Comparison of ENCODE assay signal across 23 cellular contexts in genomic region chr15:29805708-29806104, GRCh38. TPM values are rescaled to one million over a fixed set of nuclear protein-coding genes. Genes with fewer than 3 reads are reported as not detected.
"Had no signal": no experiment of that assay in that cellular context is flagged by ENCODE, and none has a peak within 500 bp of the region (broad histone marks: within the 10 kb centered on the region; RNA-seq: fewer than 3 reads in every experiment).

No MANE protein-coding gene starts in this region.

- H3K27me3 ChIP-seq: adrenal gland, ascending aorta, brain microvascular endothelial cell, colonic mucosa, suprapubic skin, transverse colon, uterus had no signal

- H3K4me1 ChIP-seq: colonic mucosa had no signal

- ATAC-seq: activated T-helper 17 cell treated with anti-CD3 and anti-CD28 coated beads, Interleukin-2, amount 50 U/mL, for 72 hours; stimulated activated effector memory CD8-positive, alpha-beta T cell treated with anti-CD3 and anti-CD28 coated beads, Interleukin-12 subunit alpha, Interleukin-12 subunit beta, amount 100 ng/mL, for 72 hours; stimulated activated naive CD8-positive, alpha-beta T cell treated with anti-CD3 and anti-CD28 coated beads, Interleukin-15, amount 100 ng/mL, for 72 hours; T-cell had no signal

- H3K4me3 Mint-ChIP-seq: activated naive CD8-positive, alpha-beta T cell; activated T-cell treated with anti-CD3 and anti-CD28 coated beads, Interleukin-2, amount 50 U/mL, for 24 hours; activated T-helper 17 cell treated with anti-CD3 and anti-CD28 coated beads, Interleukin-2, amount 50 U/mL, for 72 hours; nephron progenitor cell; stimulated activated effector memory CD8-positive, alpha-beta T cell treated with anti-CD3 and anti-CD28 coated beads, Interleukin-12 subunit alpha, Interleukin-12 subunit beta, amount 100 ng/mL, for 72 hours; stimulated activated naive CD8-positive, alpha-beta T cell treated with anti-CD3 and anti-CD28 coated beads, Interleukin-15, amount 100 ng/mL, for 72 hours; T-cell; T-helper 2 cell treated with Interferon-gamma antibody and Interleukin-4, amounts not matched to agents 5 μg/mL and 100 μg/mL, for 36 hours had no signal

- H2AFZ ChIP-seq: parathyroid adenoma had no signal

- H3K27ac ChIP-seq: ascending aorta, brain microvascular endothelial cell, colonic mucosa, parathyroid adenoma, suprapubic skin, WERI-Rb-1 had no signal

- H3K4me1 Mint-ChIP-seq: activated T-helper 17 cell treated with anti-CD3 and anti-CD28 coated beads, Interleukin-2, amount 50 U/mL, for 72 hours; stimulated activated effector memory CD8-positive, alpha-beta T cell treated with anti-CD3 and anti-CD28 coated beads, Interleukin-12 subunit alpha, Interleukin-12 subunit beta, amount 100 ng/mL, for 72 hours; stimulated activated naive CD8-positive, alpha-beta T cell treated with anti-CD3 and anti-CD28 coated beads, Interleukin-15, amount 100 ng/mL, for 72 hours had no signal

- H3K9me3 Mint-ChIP-seq: stimulated activated effector memory CD8-positive, alpha-beta T cell treated with anti-CD3 and anti-CD28 coated beads, Interleukin-12 subunit alpha, Interleukin-12 subunit beta, amount 100 ng/mL, for 72 hours; T-helper 2 cell treated with Interferon-gamma antibody and Interleukin-4, amounts not matched to agents 5 μg/mL and 100 μg/mL, for 36 hours had no signal

- H3K36me3 ChIP-seq: adrenal gland, ascending aorta, brain microvascular endothelial cell, colonic mucosa, suprapubic skin, transverse colon, uterus had no signal

- H3K9ac ChIP-seq: parathyroid adenoma had no signal

- H3K36me3 Mint-ChIP-seq: activated naive CD8-positive, alpha-beta T cell; stimulated activated effector memory CD8-positive, alpha-beta T cell treated with anti-CD3 and anti-CD28 coated beads, Interleukin-12 subunit alpha, Interleukin-12 subunit beta, amount 100 ng/mL, for 72 hours; T-cell had no signal

- H3K9me3 ChIP-seq: adrenal gland, ascending aorta, colonic mucosa, suprapubic skin, transverse colon, uterus had no signal

- H3K27ac Mint-ChIP-seq: activated naive CD8-positive, alpha-beta T cell; activated T-cell treated with anti-CD3 and anti-CD28 coated beads, Interleukin-2, amount 50 U/mL, for 24 hours; activated T-helper 17 cell treated with anti-CD3 and anti-CD28 coated beads, Interleukin-2, amount 50 U/mL, for 72 hours; nephron progenitor cell; stimulated activated effector memory CD8-positive, alpha-beta T cell treated with anti-CD3 and anti-CD28 coated beads, Interleukin-12 subunit alpha, Interleukin-12 subunit beta, amount 100 ng/mL, for 72 hours; stimulated activated naive CD8-positive, alpha-beta T cell treated with anti-CD3 and anti-CD28 coated beads, Interleukin-15, amount 100 ng/mL, for 72 hours; T-cell; T-helper 2 cell treated with Interferon-gamma antibody and Interleukin-4, amounts not matched to agents 5 μg/mL and 100 μg/mL, for 36 hours had no signal

- H3K4me3 ChIP-seq: adrenal gland, ascending aorta, colonic mucosa, skin epidermis, suprapubic skin, transverse colon, uterus had no signal

- DNase-seq: activated CD4-positive, CD25-positive, alpha-beta regulatory T cell treated with anti-CD3 and anti-CD28 coated beads, Interleukin-2, amount 50 U/mL, for 72 hours; activated CD8-positive, alpha-beta memory T cell treated with anti-CD3 and anti-CD28 coated beads for 24 hours; activated CD8-positive, alpha-beta memory T cell treated with anti-CD3 and anti-CD28 coated beads, Interleukin-2, amount 50 U/mL, for 4 hours; activated naive CD4-positive, alpha-beta T cell; activated T-cell treated with anti-CD3 and anti-CD28 coated beads, Interleukin-2, amount 50 U/mL, for 24 hours; nephron progenitor cell; stimulated activated CD4-positive, alpha-beta T cell treated with anti-CD3 and anti-CD28 coated beads, Interleukin-2, amount 100 ng/mL, for 24 hours; stimulated activated naive CD8-positive, alpha-beta T cell treated with anti-CD3 and anti-CD28 coated beads, Interleukin-15, amount 100 ng/mL, for 72 hours; T-cell; transverse colon; WERI-Rb-1 had no signal

RNA-seq across cellular contexts. Expression of gene TJP1, which starts 16.6 kb away (rescaled TPM):
- total RNA-seq: activated T-helper 17 cell treated with anti-CD3 and anti-CD28 coated beads, Interleukin-2, amount 50 U/mL, for 72 hours had no signal
